14 cellular contexts compared by ENCODE assay signal in genomic region chr17:33895491-33895890, GRCh38.
"Had no signal": no experiment of that assay in that cellular context is flagged by ENCODE, and none has a peak within 500 bp of the region (broad histone marks: within the 10 kb centered on the region; RNA-seq: fewer than 3 reads in every experiment).

No MANE protein-coding gene starts in this region.

- H3K36me3 Mint-ChIP-seq: mesothelial cell of epicardium, naive B cell had no signal

- H3K27ac Mint-ChIP-seq: effector memory CD8-positive, alpha-beta T cell; mesothelial cell of epicardium; naive B cell had no signal

- H3K4me3 Mint-ChIP-seq: effector memory CD8-positive, alpha-beta T cell; mesothelial cell of epicardium; naive B cell had no signal

- H3K4me1 Mint-ChIP-seq: mesothelial cell of epicardium, naive B cell had no signal

- DNase-seq: effector CD8-positive, alpha-beta T cell; effector memory CD8-positive, alpha-beta T cell; foreskin keratinocyte; heart right ventricle; hippocampal formation; left cardiac atrium; left lung; left ventricle myocardium superior; lower lobe of right lung; mesenchymal stem cell; mucosa of descending colon; naive B cell had no signal

- ATAC-seq: effector memory CD8-positive, alpha-beta T cell; foreskin keratinocyte; gastroesophageal sphincter; heart right ventricle; left cardiac atrium; left lung; left ventricle myocardium superior; lower lobe of right lung; mucosa of descending colon had no signal

- H3K9me3 Mint-ChIP-seq: effector memory CD8-positive, alpha-beta T cell; mesothelial cell of epicardium had no signal
